In genomic region chr1:93846929-93847810, GRCh38 we compare ENCODE assay signal across 8 cellular contexts. TPM values are rescaled to one million over a fixed set of nuclear protein-coding genes. Genes with fewer than 3 reads are reported as not detected.
DNase-seq lines count a peak whose midpoint lies in the region; ATAC-seq and TF ChIP-seq lines count a peak whose summit lies in the region.

No MANE protein-coding gene starts in this region.

- peak overlapping the region; percentile 71 to 82 (median 76) for H3K4me3 ChIP-seq in BLaER1 treated with 17β-estradiol and CSF1 and Interleukin-3, amounts not matched to agents 10 nM and 100 nM
- H3K4me3 ChIP-seq in left lung = peak overlapping the region; percentile 72 to 87

- no peaks in the 10 kb centered on the region for H3K9me3 Mint-ChIP-seq in activated CD4-positive, alpha-beta T cell treated with anti-CD3 and anti-CD28 coated beads, Interleukin-2, amount 10 ng/mL, durations not matched to agents 7 days and 5 days

- peak overlapping the region; percentile 88 to 99 (median 98) for H3K27ac ChIP-seq in BLaER1 treated with 17β-estradiol and CSF1 and Interleukin-3, amounts not matched to agents 10 nM and 100 nM
- H3K27ac ChIP-seq in left lung = peak overlapping the region; percentile 95

- no peaks in the 10 kb centered on the region for H4K20me1 ChIP-seq in BLaER1 treated with 17β-estradiol and CSF1 and Interleukin-3, amounts not matched to agents 10 nM and 100 nM

- H3K36me3 ChIP-seq in BLaER1 treated with 17β-estradiol and CSF1 and Interleukin-3, amounts not matched to agents 10 nM and 100 nM = peaks cover 0 to 7% (median 0%) of the 10 kb centered on the region in 11 experiments; a peak in 1 of 22 replicates
- no peaks in the 10 kb centered on the region for H3K36me3 ChIP-seq in left lung

- peak overlapping the region; percentile 95 for H3K4me3 Mint-ChIP-seq in activated CD4-positive, alpha-beta T cell treated with anti-CD3 and anti-CD28 coated beads, Interleukin-2, amount 10 ng/mL, durations not matched to agents 7 days and 5 days

- intact Hi-C loops in left lung (cut with DNase I) = loop anchor here in 1 of 2 donors (10.0 kb wide), 1 partner anchor 412 kb away; no protein-coding TSS in a partner anchor

- peak overlapping the region; percentile 94 for H3K27ac Mint-ChIP-seq in activated CD4-positive, alpha-beta T cell treated with anti-CD3 and anti-CD28 coated beads, Interleukin-2, amount 10 ng/mL, durations not matched to agents 7 days and 5 days

- POLR2A ChIA-PET in activated CD4-positive, alpha-beta T cell treated with anti-CD3 and anti-CD28 coated beads, Interleukin-2, amount 10 ng/mL, durations not matched to agents 7 days and 5 days (lab: Charles Lee) = no interaction called here

- no peak for TF ChIP-seq CTCF in left lung (IDR thresholded peaks at IDR 0.05)

- peaks cover 41 to 52% (median 48%) of the 10 kb centered on the region in 10 experiments for H3K4me1 ChIP-seq in BLaER1 treated with 17β-estradiol and CSF1 and Interleukin-3, amounts not matched to agents 10 nM and 100 nM
- H3K4me1 ChIP-seq in left lung = peaks cover 11 to 44% of the 10 kb centered on the region in 2 donors

- ATAC-seq in GM19351 (IDR thresholded peaks at IDR 0.05; ENCODE audit: unreplicated experiment) (peak; percentile 56), HG03469 (IDR thresholded peaks at IDR 0.05; ENCODE audit: unreplicated experiment) (peak; percentile 54), left lung (peak; percentile 80)

- peak overlapping the region; percentile 82 to 98 (median 87) for H3K4me2 ChIP-seq in BLaER1 treated with 17β-estradiol and CSF1 and Interleukin-3, amounts not matched to agents 10 nM and 100 nM

- peaks cover 2% of the 10 kb centered on the region for H3K27me3 Mint-ChIP-seq in activated CD4-positive, alpha-beta T cell treated with anti-CD3 and anti-CD28 coated beads, Interleukin-2, amount 10 ng/mL, durations not matched to agents 7 days and 5 days

- peaks cover 0 to 12% (median 10%) of the 10 kb centered on the region in 11 experiments; a peak in 14 of 22 replicates for H3K9me3 ChIP-seq in BLaER1 treated with 17β-estradiol and CSF1 and Interleukin-3, amounts not matched to agents 10 nM and 100 nM (replicated peaks in 1 of 11)
- H3K9me3 ChIP-seq in left lung = no peaks in the 10 kb centered on the region

- peaks cover 30% of the 10 kb centered on the region for H3K4me1 Mint-ChIP-seq in activated CD4-positive, alpha-beta T cell treated with anti-CD3 and anti-CD28 coated beads, Interleukin-2, amount 10 ng/mL, durations not matched to agents 7 days and 5 days

- no peaks in the 10 kb centered on the region for H3K27me3 ChIP-seq in BLaER1 treated with 17β-estradiol and CSF1 and Interleukin-3, amounts not matched to agents 10 nM and 100 nM
- H3K27me3 ChIP-seq in left lung = no peaks in the 10 kb centered on the region

- peaks cover 3% of the 10 kb centered on the region for H3K36me3 Mint-ChIP-seq in activated CD4-positive, alpha-beta T cell treated with anti-CD3 and anti-CD28 coated beads, Interleukin-2, amount 10 ng/mL, durations not matched to agents 7 days and 5 days (ENCODE audit: low read depth)

- DNase-seq in NCI-H524 treated with DMSO at 0.1 percent for 48 hours (lab: John Stamatoyannopoulos, UW) (peak; percentile 34), dedifferentiated amniotic fluid mesenchymal stem cell (ENCODE audit: extremely low spot score) (peak; percentile 68), left lung (peak; percentile 91 to 92)
- peak; percentile 89 for DNase-seq in activated CD4-positive, alpha-beta T cell treated with anti-CD3 and anti-CD28 coated beads, Interleukin-2, amount 10 ng/mL, durations not matched to agents 7 days and 5 days
- DNase-seq in stimulated activated CD4-positive, alpha-beta T cell treated with anti-CD3 and anti-CD28 coated beads, Interleukin-2, amount 100 ng/mL, for 4 hours (ENCODE audit: low read depth) = peak; percentile 78

- CTCF ChIA-PET in activated CD4-positive, alpha-beta T cell treated with anti-CD3 and anti-CD28 coated beads, Interleukin-2, amount 10 ng/mL, durations not matched to agents 7 days and 5 days (lab: Charles Lee) = interaction anchor here (0.7 to 2.0 kb wide), 5 partner anchors 12 to 217 kb away, joined by 3 to 22 read pairs (median 4); no protein-coding TSS in a partner anchor

- peak overlapping the region; percentile 92 to 99 (median 95) for H3K9ac ChIP-seq in BLaER1 treated with 17β-estradiol and CSF1 and Interleukin-3, amounts not matched to agents 10 nM and 100 nM

RNA-seq across cellular contexts. Expression of gene DNTTIP2, which starts 31.8 kb away (rescaled TPM):
- 10 to 100 TPM; 56.4 to 57.4 TPM for total RNA-seq in activated CD4-positive, alpha-beta T cell treated with anti-CD3 and anti-CD28 coated beads, Interleukin-2, amount 10 ng/mL, durations not matched to agents 7 days and 5 days
- total RNA-seq in left lung = 10 to 100 TPM; 35.0 to 45.3 TPM

Comparison
In these comparisons a context has a peak if more than half of its experiments do, and no peak if none do; other contexts are left out.
1. Peak in every context shown above with its lines: DNase-seq, ATAC-seq, H3K4me3 ChIP-seq and H3K27ac ChIP-seq.
2. DNase-seq: peak in every context shown above with its lines; median percentile 92 in left lung; 89 in activated CD4-positive, alpha-beta T cell treated with anti-CD3 and anti-CD28 coated beads, Interleukin-2, amount 10 ng/mL, durations not matched to agents 7 days and 5 days; 78 in stimulated activated CD4-positive, alpha-beta T cell treated with anti-CD3 and anti-CD28 coated beads, Interleukin-2, amount 100 ng/mL, for 4 hours; 68 in dedifferentiated amniotic fluid mesenchymal stem cell; 34 in NCI-H524 treated with DMSO at 0.1 percent for 48 hours.